ENCODE assay signal across 1 cellular context in the genomic region with DNA sequence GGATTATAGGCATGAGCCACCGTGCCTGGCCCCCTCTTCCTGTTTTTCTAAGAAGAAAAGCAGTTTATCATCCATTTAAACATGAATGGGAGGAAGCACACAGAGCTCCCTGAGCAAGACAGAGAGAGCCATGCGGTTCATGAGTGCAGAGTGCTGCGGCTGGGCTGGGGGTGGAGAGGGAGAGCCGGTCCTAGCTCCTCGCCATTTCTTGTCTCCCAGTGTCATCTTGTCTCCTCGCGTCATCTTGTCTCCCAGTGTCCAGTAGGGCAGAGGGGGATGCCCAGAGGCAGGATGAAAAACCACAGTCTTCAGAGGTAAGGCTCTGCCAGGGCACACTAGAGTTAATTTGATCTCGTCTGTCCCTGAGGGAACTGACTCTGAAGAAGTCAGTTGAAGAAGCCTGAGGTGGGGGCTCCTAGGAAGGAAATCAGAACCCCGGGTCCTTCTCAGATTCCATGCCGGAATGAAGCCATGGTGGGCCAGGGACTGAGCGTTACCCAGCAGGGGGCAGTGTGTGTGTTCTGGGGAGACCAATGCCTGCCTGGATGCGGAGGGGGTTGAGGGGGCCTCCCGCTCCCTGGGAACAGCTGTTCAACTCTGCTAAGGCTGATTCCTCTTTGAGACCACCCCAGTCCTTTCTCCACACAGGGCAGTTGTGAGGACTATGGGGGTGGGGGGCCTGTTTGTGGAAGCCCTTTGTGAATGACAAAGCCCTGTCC.
TF ChIP-seq lines count a peak whose summit lies in the region.

No MANE protein-coding gene starts in this region.

TF ChIP-seq in K562, 482 proteins besides CTCF, POLR2A, EP300 and RAD21:
- TF ChIP-seq TFAP4 (CRISPR knock-in tag; IDR thresholded peaks at IDR 0.05; ENCODE audit: borderline replicate concordance) (peak; percentile 35; the same call in 1 of the 2 replicates), CTCFL (IDR thresholded peaks at IDR 0.05; ENCODE audit: borderline replicate concordance, insufficient read depth, low read depth, low read length, poor library complexity, severe bottlenecking) (peak; percentile 36)
